Comparison of ENCODE assay signal across 7 cellular contexts in genomic region chr5:2070787-2071186, GRCh38.
DNase-seq lines count a peak whose midpoint lies in the region; ATAC-seq and TF ChIP-seq lines count a peak whose summit lies in the region.
"Not testable (repeated sequence)": the region's sequence is repeated elsewhere in the genome, so short reads cannot be mapped to it uniquely, and the experiment has no call there.

No MANE protein-coding gene starts in this region.

- H3K9me3 Mint-ChIP-seq in WTC11, result not testable (repeated sequence)

- BruUV-seq in HCT116 (replicated peaks; lab: Mats Ljungman, UMichigan), result not testable (repeated sequence)

- not testable (repeated sequence) for H3K4me3 ChIP-seq in HCT116 (replicated peaks in 1 of 2; ENCODE audit: low read depth in 1 of 2, low read length in 2 of 2)

- CTCF ChIA-PET in HCT116 (lab: Charles Lee), result not testable (repeated sequence)
- CTCF ChIA-PET in WTC11 (lab: Charles Lee), result interaction anchor here (0.9 kb wide), 1 partner anchor 21 kb away, joined by 3 read pairs; no protein-coding TSS in a partner anchor

- ATAC-seq in HCT116, result peak; percentile 64; the same call in 1 of the 2 replicates
- ATAC-seq in WTC11, result not testable (repeated sequence)
- ATAC-seq in foreskin keratinocyte, result peak; percentile 40

- not testable (repeated sequence) for H3K4me2 ChIP-seq in HCT116 (ENCODE audit: low read length)

- H3K27ac ChIP-seq in HCT116 (ENCODE audit: low read depth, low read length); foreskin keratinocyte: not testable (repeated sequence)

- not testable (repeated sequence) for H3K4me3 Mint-ChIP-seq in WTC11

- RAD21 ChIA-PET in HCT116 (lab: Charles Lee; ENCODE audit: low non-redundant PET in 1 of 2, low total read pairs in 2 of 2, uncharacterized antibody in 2 of 2, unreplicated experiment in 2 of 2), result not testable (repeated sequence)

- not testable (repeated sequence) for TF ChIP-seq RAD21 in HCT116 (IDR thresholded peaks at IDR 0.05; ENCODE audit: low read depth)

- H3K27me3 ChIP-seq in HCT116 (ENCODE audit: insufficient read depth, low read length), result peaks cover 22% of the 10 kb centered on the region
- not testable (repeated sequence) for H3K27me3 ChIP-seq in foreskin keratinocyte

- H3K36me3 ChIP-seq in HCT116 (ENCODE audit: control insufficient read depth in 1 of 2, insufficient read depth in 2 of 2, low read length in 2 of 2), result not testable (repeated sequence)

- not testable (repeated sequence) for H3K4me1 ChIP-seq in HCT116 (ENCODE audit: control insufficient read depth in 1 of 2, insufficient read depth in 2 of 2, low read length in 2 of 2); foreskin keratinocyte

- not testable (repeated sequence) for H3K9ac ChIP-seq in HCT116 (ENCODE audit: low read length)

- H3K27me3 Mint-ChIP-seq in WTC11 (ENCODE audit: low read depth), result not testable (repeated sequence)

- POLR2A ChIA-PET in HCT116 (lab: Charles Lee); WTC11 (lab: Charles Lee): not testable (repeated sequence)

- not testable (repeated sequence) for H3K9me3 ChIP-seq in HCT116 (ENCODE audit: control insufficient read depth in 1 of 2, insufficient read depth in 1 of 2, low read depth in 1 of 2, low read length in 2 of 2)

- not testable (repeated sequence) for H4K20me1 ChIP-seq in HCT116 (ENCODE audit: insufficient read depth)

- H3K9me2 ChIP-seq in HCT116 (ENCODE audit: insufficient read depth), result not testable (repeated sequence)

- intact Hi-C loops in HCT116 (cut with micrococcal nuclease), result loop anchor here (1.0 kb wide), 1 partner anchor 81 kb away; no protein-coding TSS in a partner anchor

- not testable (repeated sequence) for TF ChIP-seq POLR2A in HCT116 (IDR thresholded peaks at IDR 0.05; ENCODE audit: borderline replicate concordance, extremely low read depth, insufficient read depth, insufficient read length)

- peak; percentile 11 for DNase-seq in DMS53 (lab: John Stamatoyannopoulos, UW)
- DNase-seq in HCT116 (ENCODE audit: low read depth, low spot score), result peak; percentile 19
- DNase-seq in NCI-H2196 (lab: John Stamatoyannopoulos, UW; ENCODE audit: unreplicated experiment), result peak; percentile 21
- DNase-seq in RKO (ENCODE audit: low spot score), result peak; percentile 4
- not testable (repeated sequence) for DNase-seq in WTC11 (ENCODE audit: low spot score)
- DNase-seq in dermis microvascular lymphatic vessel endothelial cell (ENCODE audit: low read depth in 2 of 2), result peak; percentile 4 to 13
- DNase-seq in foreskin keratinocyte, result peak in 1 of 2 donors; percentile 39

- H3K36me3 Mint-ChIP-seq in WTC11, result not testable (repeated sequence)

- not testable (repeated sequence) for H3K79me2 ChIP-seq in HCT116 (ENCODE audit: insufficient read depth, low read length)

- H2AFZ ChIP-seq in HCT116 (ENCODE audit: low read depth, low read length, poor library complexity, severe bottlenecking), result not testable (repeated sequence)

- H3K4me1 Mint-ChIP-seq in WTC11, result peaks cover 23% of the 10 kb centered on the region

- not testable (repeated sequence) for H3K27ac Mint-ChIP-seq in WTC11

- peak in 1 of 3 experiments; percentile 12; a peak in 1 of 6 replicates for TF ChIP-seq CTCF in HCT116 (IDR thresholded peaks at IDR 0.05 in 2 of 3, conservative IDR thresholded peaks at IDR 0.05 in 1 of 3; ENCODE audit: borderline replicate concordance in 1 of 3, insufficient read depth in 1 of 3, low read depth in 2 of 3, low read length in 2 of 3)
- TF ChIP-seq CTCF in WTC11 (IDR thresholded peaks at IDR 0.05); foreskin keratinocyte (conservative IDR thresholded peaks at IDR 0.05): not testable (repeated sequence)

TF ChIP-seq in WTC11, 78 proteins besides CTCF, POLR2A, EP300 and RAD21:
- TF ChIP-seq GABPB1 (CRISPR knock-in tag; IDR thresholded peaks at IDR 0.05), result peak; percentile 34; the same call in 1 of the 2 replicates
